ENCODE assay signal across 8 cellular contexts in the genomic region with DNA sequence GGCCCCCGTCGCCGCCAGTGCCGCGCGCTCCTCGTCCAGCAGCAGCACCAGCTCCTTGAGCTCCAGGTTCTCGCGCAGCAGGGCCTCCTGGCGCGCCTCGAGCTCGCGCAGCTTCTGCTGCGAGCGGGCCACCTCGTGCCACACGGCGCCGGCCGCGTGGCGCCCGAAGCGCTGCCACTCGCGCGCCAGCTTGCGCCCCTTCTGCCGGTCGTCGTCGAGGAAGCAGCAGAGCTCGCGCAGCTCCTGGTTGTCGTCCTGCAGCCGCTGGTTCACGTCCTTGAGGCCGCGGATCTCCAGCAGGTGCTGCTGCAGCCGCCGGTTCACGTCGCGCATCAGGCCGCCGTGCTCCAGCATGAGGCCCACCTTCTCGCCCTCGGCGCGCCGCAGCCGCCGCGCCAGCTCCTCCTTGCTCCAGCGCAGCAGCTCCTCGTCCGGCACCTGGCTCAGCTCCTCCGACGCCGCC. TPM values are rescaled to one million over a fixed set of nuclear protein-coding genes. Genes with fewer than 3 reads are reported as not detected.
A peak's percentile ranks its signal among the peaks of the same experiment; 100 is the strongest.
DNase-seq lines count a peak whose midpoint lies in the region; ATAC-seq and TF ChIP-seq lines count a peak whose summit lies in the region.

No MANE protein-coding gene starts in this region.

- no peak for ATAC-seq in HG03442 (IDR thresholded peaks at IDR 0.05; ENCODE audit: unreplicated experiment)

- TF ChIP-seq CTCF in C4-2B (conservative IDR thresholded peaks at IDR 0.05) (no peak; the same call in 1 of the 2 replicates), RWPE1 (conservative IDR thresholded peaks at IDR 0.05; ENCODE audit: low read depth) (no peak), adrenal gland (IDR thresholded peaks at IDR 0.05) (no peak), kidney epithelial cell (IDR thresholded peaks at IDR 0.05; ENCODE audit: insufficient read depth, low read length, poor library complexity, severe bottlenecking) (no peak)

- WGBS in adrenal gland, 4 donors: 7 to 10% (median 7%) methylated on average over 11 to 61 of the region's 61 CpGs; no CpG with 5 or more reads in 1 of the 4 donors

- H3K27ac ChIP-seq in C4-2B: peak overlapping the region; percentile 92
- peak overlapping the region; percentile 95 for H3K27ac ChIP-seq in RWPE1
- peak overlapping the region in 3 of 5 donors; percentile 73 to 86 (median 79) for H3K27ac ChIP-seq in adrenal gland

- H3K36me3 ChIP-seq in adrenal gland (replicated peaks in 1 of 2) (no peaks in the 10 kb centered on the region), kidney epithelial cell (ENCODE audit: control insufficient read depth, insufficient read depth, low read length) (no peaks in the 10 kb centered on the region)

- intact Hi-C loops in adrenal gland (cut with DNase I): loop anchor here in 1 of 2 donors (5.0 kb wide), 1 partner anchor 41 kb away; no protein-coding TSS in a partner anchor

- peak; percentile 35 for DNase-seq in HEK293T (ENCODE audit: extremely low spot score)
- no peak for DNase-seq in RWPE1 (ENCODE audit: low spot score)
- peak in 5 of 7 donors; percentile 47 to 67 (median 58) for DNase-seq in adrenal gland
- no peak for DNase-seq in kidney epithelial cell (ENCODE audit: low read depth)
- DNase-seq in stimulated activated CD8-positive, alpha-beta memory T cell treated with anti-CD3 and anti-CD28 coated beads, Interleukin-4, amount 100 ng/mL, for 48 hours: peak; percentile 51
- DNase-seq in Kasumi-1 (lab: John Stamatoyannopoulos, UW): no peak

- POLR2A ChIA-PET in HEK293T (lab: Yijun Ruan, JAX) (interaction anchor here (0.6 to 2.8 kb wide), 4 partner anchors 10 to 80 kb away, joined by 3 to 9 read pairs (median 4); no protein-coding TSS in a partner anchor), RWPE1 (lab: Yijun Ruan, JAX; ENCODE audit: low non-redundant PET) (interaction anchor here (0.9 to 1.0 kb wide), 2 partner anchors 10 to 23 kb away, joined by 3 to 4 read pairs; no protein-coding TSS in a partner anchor)

- peaks cover 51% of the 10 kb centered on the region in 2 donors for H3K4me1 ChIP-seq in adrenal gland (replicated peaks in 1 of 2)

- no peak for TF ChIP-seq POLR2A in adrenal gland (IDR thresholded peaks at IDR 0.05)

- H3K27me3 ChIP-seq in adrenal gland (no peaks in the 10 kb centered on the region), kidney epithelial cell (ENCODE audit: control insufficient read depth, insufficient read depth, low read length) (no peaks in the 10 kb centered on the region)

- no peaks in the 10 kb centered on the region for H3K9me3 ChIP-seq in adrenal gland (replicated peaks in 1 of 3)

- H3K4me3 ChIP-seq in adrenal gland (peak overlapping the region in 1 of 4 donors; percentile 75), kidney epithelial cell (ENCODE audit: low read depth, low read length) (peak overlapping the region; percentile 36)

- CTCF ChIA-PET in HEK293T (lab: Yijun Ruan, JAX) (interaction anchor here (1.4 kb wide), 1 partner anchor 211 kb away, joined by 4 read pairs; no protein-coding TSS in a partner anchor), RWPE1 (lab: Yijun Ruan, JAX) (interaction anchor here (0.6 to 0.8 kb wide), 3 partner anchors 23 to 81 kb away, joined by 3 to 5 read pairs (median 4); a partner anchor contains a TSS)

TF ChIP-seq in HEK293T, 16 proteins besides CTCF, POLR2A, EP300 and RAD21:
- TF ChIP-seq, protein P1, sequence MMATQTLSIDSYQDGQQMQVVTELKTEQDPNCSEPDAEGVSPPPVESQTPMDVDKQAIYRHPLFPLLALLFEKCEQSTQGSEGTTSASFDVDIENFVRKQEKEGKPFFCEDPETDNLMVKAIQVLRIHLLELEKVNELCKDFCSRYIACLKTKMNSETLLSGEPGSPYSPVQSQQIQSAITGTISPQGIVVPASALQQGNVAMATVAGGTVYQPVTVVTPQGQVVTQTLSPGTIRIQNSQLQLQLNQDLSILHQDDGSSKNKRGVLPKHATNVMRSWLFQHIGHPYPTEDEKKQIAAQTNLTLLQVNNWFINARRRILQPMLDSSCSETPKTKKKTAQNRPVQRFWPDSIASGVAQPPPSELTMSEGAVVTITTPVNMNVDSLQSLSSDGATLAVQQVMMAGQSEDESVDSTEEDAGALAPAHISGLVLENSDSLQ (IDR thresholded peaks at IDR 0.05): no peak
- TF ChIP-seq ELF4 (IDR thresholded peaks at IDR 0.05) (no peak), FOXA1 (IDR thresholded peaks at IDR 0.05) (no peak), TARDBP (IDR thresholded peaks at IDR 0.05) (no peak), HDGF (IDR thresholded peaks at IDR 0.05; ENCODE audit: borderline replicate concordance) (no peak), LEF1 (IDR thresholded peaks at IDR 0.05; ENCODE audit: borderline replicate concordance) (0 out of 2 replicates have a peak, but pooled peaks have one; percentile 31), SUZ12 (IDR thresholded peaks at IDR 0.05) (no peak), L3MBTL2 (conservative IDR thresholded peaks at IDR 0.05) (peak; percentile 95), NFRKB (IDR thresholded peaks at IDR 0.05) (no peak), FOXK2 (IDR thresholded peaks at IDR 0.05) (no peak), FOXM1 (IDR thresholded peaks at IDR 0.05; ENCODE audit: borderline replicate concordance) (no peak), CTBP1 (IDR thresholded peaks at IDR 0.05; ENCODE audit: borderline replicate concordance) (no peak)

RNA-seq across cellular contexts. Expression of a gene that starts 0.5 kb away (rescaled TPM):
- total RNA-seq in adrenal gland: 10 to 100 TPM; 21.6 to 59.0 (median 41.3) TPM
- polyA plus RNA-seq in adrenal gland: 10 to 100 TPM; 10.8 to 41.7 (median 23.4) TPM
- total RNA-seq in kidney epithelial cell: 26.8 and 32.4 TPM in 2 replicates

RNA-seq across cellular contexts. Expression of a gene that starts 41.4 kb away (rescaled TPM):
- total RNA-seq in adrenal gland (1 to 10 TPM; 1.3 to 2.9 (median 1.7) TPM), kidney epithelial cell (1.1 and 4.8 TPM in 2 replicates)
- under 1 TPM; 0.20 to 0.64 (median 0.51) TPM for polyA plus RNA-seq in adrenal gland

Comparison
In these comparisons a context has a peak if more than half of its experiments do, and no peak if none do; other contexts are left out.
1. DNase-seq: peak in HEK293T (single experiment), adrenal gland (5 of 7) and stimulated activated CD8-positive, alpha-beta memory T cell treated with anti-CD3 and anti-CD28 coated beads, Interleukin-4, amount 100 ng/mL, for 48 hours (single experiment); none in RWPE1 (single experiment), kidney epithelial cell (single experiment) and Kasumi-1 (0 of 2).
2. Peak in every context shown above with its lines, with median percentiles within 50 percentile points of each other: H3K27ac ChIP-seq.